19 cellular contexts compared by ENCODE assay signal in the genomic region with DNA sequence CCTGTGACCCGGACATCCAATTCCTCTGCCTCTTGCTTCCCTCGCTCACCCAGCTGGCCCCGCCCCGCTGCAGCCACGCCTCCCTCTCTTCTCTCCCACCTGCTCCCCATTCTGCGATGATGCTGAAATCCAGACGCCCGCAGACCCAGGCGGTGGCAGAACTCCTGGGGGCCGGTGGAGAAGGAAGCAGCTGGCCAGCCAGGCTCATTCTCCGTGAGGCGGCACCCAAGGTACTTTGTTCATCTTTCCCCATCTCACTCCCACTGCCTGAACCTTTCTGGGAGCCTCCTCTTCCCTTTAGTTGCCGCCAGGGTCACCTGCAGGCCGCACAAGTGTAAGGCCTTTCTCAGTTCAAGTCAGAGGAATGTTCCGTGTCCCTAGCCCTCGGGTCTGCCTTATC. TPM values are rescaled to one million over a fixed set of nuclear protein-coding genes. Genes with fewer than 3 reads are reported as not detected.
DNase-seq lines count a peak whose midpoint lies in the region; ATAC-seq, FAIRE-seq and TF ChIP-seq lines count a peak whose summit lies in the region.
"Had no signal": no experiment of that assay in that cellular context is flagged by ENCODE, and none has a peak within 500 bp of the region (broad histone marks: within the 10 kb centered on the region; RNA-seq: fewer than 3 reads in every experiment).

No MANE protein-coding gene starts in this region.

- no peak overlapping the region for H3K4me3 ChIP-seq in kidney (ENCODE audit: low read length in 2 of 2)
- H3K4me3 ChIP-seq in effector memory CD4-positive, alpha-beta T cell (ENCODE audit: insufficient read depth, low read depth, low read length, poor library complexity, severe bottlenecking) = no peak overlapping the region

- TF ChIP-seq CTCF in kidney (IDR thresholded peaks at IDR 0.05; ENCODE audit: borderline replicate concordance, extremely low read depth, insufficient read depth) = no peak

- H3K4me1 ChIP-seq in kidney (ENCODE audit: control insufficient read depth in 1 of 2, insufficient read depth in 1 of 2, low read depth in 1 of 2, low read length in 2 of 2) = peaks cover 0 to 4% of the 10 kb centered on the region in 2 donors
- H3K4me1 ChIP-seq in effector memory CD4-positive, alpha-beta T cell (ENCODE audit: control insufficient read depth, insufficient read depth, low read length, poor library complexity, severe bottlenecking) = no peaks in the 10 kb centered on the region

- DNase-seq in DMS153 treated with DMSO at 0.1 percent for 48 hours (lab: John Stamatoyannopoulos, UW; ENCODE audit: unreplicated experiment) (peak; percentile 67), NCI-H146 treated with DMSO at 0.1 percent for 48 hours (lab: John Stamatoyannopoulos, UW; ENCODE audit: unreplicated experiment) (peak; percentile 71), NCI-H69 (lab: John Stamatoyannopoulos, UW) (peak; percentile 90), kidney (peak; percentile 62), T-helper 1 cell (no peak)
- no peak for DNase-seq in effector memory CD4-positive, alpha-beta T cell
- no peak for DNase-seq in stimulated activated CD4-positive, alpha-beta T cell treated with anti-CD3 and anti-CD28 coated beads, Interleukin-1b, Interleukin-23, amount 100 ng/mL, for 48 hours
- DNase-seq: activated CD4-positive, alpha-beta T cell treated with anti-CD3 and anti-CD28 coated beads for 48 hours; activated CD8-positive, alpha-beta memory T cell treated with anti-CD3 and anti-CD28 coated beads, Interleukin-2, amount 50 U/mL, for 4 hours; activated naive CD4-positive, alpha-beta T cell; anterior cingulate cortex; foreskin fibroblast; mammary epithelial cell; NCI-H2029 had no signal

- H3K9me3 ChIP-seq in kidney (ENCODE audit: control insufficient read depth in 1 of 2, low read length in 2 of 2) = no peaks in the 10 kb centered on the region
- no peaks in the 10 kb centered on the region for H3K9me3 ChIP-seq in effector memory CD4-positive, alpha-beta T cell (ENCODE audit: control insufficient read depth, low read length)

- H3K9ac ChIP-seq in kidney (ENCODE audit: low read length in 2 of 2) = no peak overlapping the region

- peaks cover 0 to 6% of the 10 kb centered on the region in 2 donors for H3K36me3 ChIP-seq in kidney (ENCODE audit: control insufficient read depth in 1 of 2, insufficient read depth in 2 of 2, low read length in 2 of 2)
- H3K36me3 ChIP-seq in effector memory CD4-positive, alpha-beta T cell (ENCODE audit: control insufficient read depth, insufficient read depth, low read length) = no peaks in the 10 kb centered on the region

- intact Hi-C loops in kidney (cut with DNase I) = no loop called here

- no peaks in the 10 kb centered on the region for H3K27me3 ChIP-seq in effector memory CD4-positive, alpha-beta T cell (replicated peaks; ENCODE audit: control insufficient read depth, insufficient read depth, low read length, poor library complexity, severe bottlenecking)

- no peak for ATAC-seq in GM18502 (IDR thresholded peaks at IDR 0.05; ENCODE audit: poor library complexity, unreplicated experiment)
- ATAC-seq: SK-N-SH treated with all-trans-retinoic acid at 6 μM for 48 hours had no signal

- FAIRE-seq in kidney (lab: Jason Lieb, UNC) = no peak

- no peak overlapping the region for H3K27ac ChIP-seq in kidney (ENCODE audit: low read depth in 2 of 2, low read length in 2 of 2)
- H3K27ac ChIP-seq in effector memory CD4-positive, alpha-beta T cell (ENCODE audit: insufficient read depth, low read length, poor library complexity, severe bottlenecking) = no peak overlapping the region

RNA-seq across cellular contexts. Expression of a gene that starts 35.7 kb away (rescaled TPM):
- not detected for total RNA-seq in kidney
- 0.82 TPM for polyA plus RNA-seq in kidney (ENCODE audit: insufficient read depth, low read depth, low replicate concordance)
- total RNA-seq: H4, LHCN-M2, mammary epithelial cell, renal cortical epithelial cell had no signal
- polyA plus RNA-seq: mammary epithelial cell had no signal

Comparison
In these comparisons a context has a peak if more than half of its experiments do, and no peak if none do; other contexts are left out.
1. DNase-seq: peak in DMS153 treated with DMSO at 0.1 percent for 48 hours (single experiment), NCI-H146 treated with DMSO at 0.1 percent for 48 hours (single experiment), NCI-H69 (single experiment) and kidney (single experiment); none in effector memory CD4-positive, alpha-beta T cell (0 of 3), T-helper 1 cell (0 of 5) and stimulated activated CD4-positive, alpha-beta T cell treated with anti-CD3 and anti-CD28 coated beads, Interleukin-1b, Interleukin-23, amount 100 ng/mL, for 48 hours (single experiment).